ENCODE assay signal across 18 cellular contexts in the genomic region with DNA sequence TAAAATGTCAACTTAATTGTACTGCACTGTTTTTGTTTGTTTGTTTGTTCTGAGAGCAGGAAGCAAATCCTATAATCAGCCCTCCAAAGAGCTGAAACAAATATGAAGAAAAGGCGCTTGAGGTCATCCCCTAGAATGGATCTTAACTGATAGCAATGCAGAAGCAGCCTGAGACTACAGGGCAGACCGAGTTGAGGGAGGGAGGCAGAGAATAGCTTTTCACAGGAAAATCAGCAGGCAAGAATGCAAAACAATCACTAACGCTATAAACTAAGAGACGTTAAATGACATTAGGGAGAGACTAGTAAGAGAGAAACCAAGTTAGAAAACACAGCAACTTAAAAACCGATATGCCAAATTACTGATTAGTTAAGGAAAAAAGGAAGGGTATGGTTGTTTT. TPM values are rescaled to one million over a fixed set of nuclear protein-coding genes. Genes with fewer than 3 reads are reported as not detected.
A peak's percentile ranks its signal among the peaks of the same experiment; 100 is the strongest.
DNase-seq lines count a peak whose midpoint lies in the region; ATAC-seq and TF ChIP-seq lines count a peak whose summit lies in the region.
"Had no signal": no experiment of that assay in that cellular context is flagged by ENCODE, and none has a peak within 500 bp of the region (broad histone marks: within the 10 kb centered on the region; RNA-seq: fewer than 3 reads in every experiment).

No MANE protein-coding gene starts in this region.

- H3K4me1 Mint-ChIP-seq in endodermal cell (peaks cover 7% of the 10 kb centered on the region), neural progenitor cell (no peaks in the 10 kb centered on the region)

- peaks cover 6% of the 10 kb centered on the region; the same call in 1 of the 2 replicates for H3K36me3 ChIP-seq in RWPE2 (ENCODE audit: low read depth)
- H3K36me3 ChIP-seq in endodermal cell (ENCODE audit: control insufficient read depth, insufficient read depth, low read length): no peaks in the 10 kb centered on the region
- H3K36me3 ChIP-seq in neural progenitor cell: no peaks in the 10 kb centered on the region

- no peak overlapping the region for H3K4me3 ChIP-seq in RWPE2 (ENCODE audit: severe bottlenecking)
- no peak overlapping the region for H3K4me3 ChIP-seq in endodermal cell (ENCODE audit: low read length)
- H3K4me3 ChIP-seq in neural progenitor cell: no peak overlapping the region

- H3K9ac ChIP-seq in endodermal cell (ENCODE audit: extremely low read depth, low read length, poor library complexity, severe bottlenecking) (no peak overlapping the region), neural progenitor cell (no peak overlapping the region)

- H3K9me3 ChIP-seq in RWPE2 (ENCODE audit: severe bottlenecking) (no peaks in the 10 kb centered on the region), endodermal cell (ENCODE audit: control insufficient read depth, low read length) (no peaks in the 10 kb centered on the region), neural progenitor cell (ENCODE audit: low read depth) (no peaks in the 10 kb centered on the region)

- H3K79me2 ChIP-seq in neural progenitor cell (ENCODE audit: low read depth): peaks cover 56% of the 10 kb centered on the region

- H3K27ac Mint-ChIP-seq in endodermal cell: no peak overlapping the region
- H3K27ac Mint-ChIP-seq in neural progenitor cell: no peak overlapping the region
- H3K27ac Mint-ChIP-seq: activated CD4-positive, alpha-beta T cell treated with anti-CD3 and anti-CD28 coated beads, Interleukin-2, amount 10 ng/mL, durations not matched to agents 7 days and 5 days; stimulated activated naive CD8-positive, alpha-beta T cell treated with anti-CD3 and anti-CD28 coated beads, Interleukin-15, Interleukin-2, amounts not matched to agents 100 ng/mL and 50 ng/mL, for 24 hours had no signal

- H3F3A ChIP-seq in neural progenitor cell (ENCODE audit: low read depth): no peaks in the 10 kb centered on the region

- in situ Hi-C loops in KBM-7 (cut with MboI; ENCODE audit: low pct_unique_long_range_greater_than_20kb, low sequenced_read_pairs): no loop called here

- H3K36me3 Mint-ChIP-seq in endodermal cell (ENCODE audit: low read depth) (peaks cover 5% of the 10 kb centered on the region), neural progenitor cell (peaks cover 16% of the 10 kb centered on the region)

- H4K20me1 ChIP-seq in neural progenitor cell (ENCODE audit: low read depth): peaks cover under 1% of the 10 kb centered on the region

- peak overlapping the region; percentile 94 for H3K27ac ChIP-seq in RWPE2 (ENCODE audit: poor library complexity, severe bottlenecking)
- H3K27ac ChIP-seq in endodermal cell (ENCODE audit: low read depth, low read length): peak overlapping the region; percentile 5
- no peak overlapping the region for H3K27ac ChIP-seq in neural progenitor cell
- H3K27ac ChIP-seq: HL-60 had no signal

- H3K4me2 ChIP-seq in neural progenitor cell: peak overlapping the region; percentile 53

- H3K4me1 ChIP-seq in RWPE2 (ENCODE audit: insufficient read depth, poor library complexity, severe bottlenecking): peaks cover 36% of the 10 kb centered on the region
- no peaks in the 10 kb centered on the region for H3K4me1 ChIP-seq in endodermal cell (ENCODE audit: control insufficient read depth, insufficient read depth, low read length)
- H3K4me1 ChIP-seq in neural progenitor cell: peaks cover 33% of the 10 kb centered on the region

- no peaks in the 10 kb centered on the region for H3K27me3 ChIP-seq in RWPE2 (ENCODE audit: insufficient read depth, poor library complexity, severe bottlenecking)
- no peaks in the 10 kb centered on the region for H3K27me3 ChIP-seq in endodermal cell (ENCODE audit: control insufficient read depth, insufficient read depth, low read length, poor library complexity, severe bottlenecking)
- no peaks in the 10 kb centered on the region for H3K27me3 ChIP-seq in neural progenitor cell

- WGBS in endodermal cell (ENCODE audit: insufficient coverage in 1 of 2, insufficient read length in 1 of 2), 2 experiments: 29 to 31% methylated on average over 3 to 5 of the region's 5 CpGs

- H2AFZ ChIP-seq in neural progenitor cell (replicated peaks): no peak overlapping the region

- H3K9me3 Mint-ChIP-seq in endodermal cell: peaks cover 5% of the 10 kb centered on the region
- peaks cover 16% of the 10 kb centered on the region for H3K9me3 Mint-ChIP-seq in neural progenitor cell
- H3K9me3 Mint-ChIP-seq: activated CD4-positive, alpha-beta T cell treated with anti-CD3 and anti-CD28 coated beads, Interleukin-2, amount 10 ng/mL, durations not matched to agents 7 days and 5 days; activated T-cell treated with anti-CD3 and anti-CD28 coated beads, Interleukin-2, amount 50 U/mL, for 24 hours; stimulated activated naive CD8-positive, alpha-beta T cell treated with anti-CD3 and anti-CD28 coated beads, Interleukin-15, Interleukin-2, amounts not matched to agents 100 ng/mL and 50 ng/mL, for 24 hours; T-cell had no signal

- ATAC-seq in RWPE2 (ENCODE audit: low read depth): no peak
- no peak for ATAC-seq in GM21717 (IDR thresholded peaks at IDR 0.05; ENCODE audit: unreplicated experiment)
- ATAC-seq: T-cell had no signal

- DNase-seq in CMK (ENCODE audit: low read depth) (peak; percentile 17), RWPE2 (ENCODE audit: low spot score) (no peak), endodermal cell (peak; percentile 53), neural progenitor cell (ENCODE audit: low spot score) (peak; percentile 52), KBM-7 (no peak), amygdala (lab: John Stamatoyannopoulos, UW) (no peak), HCEC 1CT (no peak)
- DNase-seq: activated CD4-positive, alpha-beta T cell treated with anti-CD3 and anti-CD28 coated beads, Interleukin-2, amount 10 ng/mL, durations not matched to agents 7 days and 5 days; activated T-cell treated with anti-CD3 and anti-CD28 coated beads, Interleukin-2, amount 50 U/mL, for 24 hours; amniotic stem cell; NCI-H1694; NCI-H510A; occipital lobe; T-cell had no signal

- no peaks in the 10 kb centered on the region for H3K27me3 Mint-ChIP-seq in endodermal cell (ENCODE audit: insufficient read depth)
- no peaks in the 10 kb centered on the region for H3K27me3 Mint-ChIP-seq in neural progenitor cell (ENCODE audit: insufficient read depth, low read depth)
- H3K27me3 Mint-ChIP-seq: activated CD4-positive, alpha-beta T cell treated with anti-CD3 and anti-CD28 coated beads, Interleukin-2, amount 10 ng/mL, durations not matched to agents 7 days and 5 days; activated T-cell treated with anti-CD3 and anti-CD28 coated beads, Interleukin-2, amount 50 U/mL, for 24 hours; B cell; stimulated activated naive CD8-positive, alpha-beta T cell treated with anti-CD3 and anti-CD28 coated beads, Interleukin-15, Interleukin-2, amounts not matched to agents 100 ng/mL and 50 ng/mL, for 24 hours; T-cell had no signal

- H3K4me3 Mint-ChIP-seq in endodermal cell: no peak overlapping the region
- no peak overlapping the region for H3K4me3 Mint-ChIP-seq in neural progenitor cell
- H3K4me3 Mint-ChIP-seq: activated CD4-positive, alpha-beta T cell treated with anti-CD3 and anti-CD28 coated beads, Interleukin-2, amount 10 ng/mL, durations not matched to agents 7 days and 5 days; activated T-cell treated with anti-CD3 and anti-CD28 coated beads, Interleukin-2, amount 50 U/mL, for 24 hours; B cell; stimulated activated naive CD8-positive, alpha-beta T cell treated with anti-CD3 and anti-CD28 coated beads, Interleukin-15, Interleukin-2, amounts not matched to agents 100 ng/mL and 50 ng/mL, for 24 hours; T-cell had no signal

- TF ChIP-seq CTCF in RWPE2 (IDR thresholded peaks at IDR 0.05; ENCODE audit: poor library complexity, severe bottlenecking) (no peak), endodermal cell (conservative IDR thresholded peaks at IDR 0.05) (no peak), neural progenitor cell (IDR thresholded peaks at IDR 0.05) (no peak)

RNA-seq across cellular contexts. Expression of a gene that starts 37.2 kb away (rescaled TPM):
- total RNA-seq in endodermal cell (100 to 1,000 TPM in 1 of 2 donors, 10 to 100 TPM in 1; 82.5 to 102 TPM), neural progenitor cell (ENCODE audit: low replicate concordance) (72.0 and 113 TPM in 2 replicates)
- 62.3 TPM for polyA plus RNA-seq in endodermal cell (2013, experiment 1 of 2)
- polyA plus RNA-seq in endodermal cell (2013, experiment 2 of 2): 59.3 TPM

Comparison
In these comparisons a context has a peak if more than half of its experiments do, and no peak if none do; other contexts are left out.
1. DNase-seq: peak in CMK (single experiment), endodermal cell (single experiment) and neural progenitor cell (single experiment); none in RWPE2 (single experiment), KBM-7 (single experiment), amygdala (0 of 56) and HCEC 1CT (single experiment).